In the genomic region with DNA sequence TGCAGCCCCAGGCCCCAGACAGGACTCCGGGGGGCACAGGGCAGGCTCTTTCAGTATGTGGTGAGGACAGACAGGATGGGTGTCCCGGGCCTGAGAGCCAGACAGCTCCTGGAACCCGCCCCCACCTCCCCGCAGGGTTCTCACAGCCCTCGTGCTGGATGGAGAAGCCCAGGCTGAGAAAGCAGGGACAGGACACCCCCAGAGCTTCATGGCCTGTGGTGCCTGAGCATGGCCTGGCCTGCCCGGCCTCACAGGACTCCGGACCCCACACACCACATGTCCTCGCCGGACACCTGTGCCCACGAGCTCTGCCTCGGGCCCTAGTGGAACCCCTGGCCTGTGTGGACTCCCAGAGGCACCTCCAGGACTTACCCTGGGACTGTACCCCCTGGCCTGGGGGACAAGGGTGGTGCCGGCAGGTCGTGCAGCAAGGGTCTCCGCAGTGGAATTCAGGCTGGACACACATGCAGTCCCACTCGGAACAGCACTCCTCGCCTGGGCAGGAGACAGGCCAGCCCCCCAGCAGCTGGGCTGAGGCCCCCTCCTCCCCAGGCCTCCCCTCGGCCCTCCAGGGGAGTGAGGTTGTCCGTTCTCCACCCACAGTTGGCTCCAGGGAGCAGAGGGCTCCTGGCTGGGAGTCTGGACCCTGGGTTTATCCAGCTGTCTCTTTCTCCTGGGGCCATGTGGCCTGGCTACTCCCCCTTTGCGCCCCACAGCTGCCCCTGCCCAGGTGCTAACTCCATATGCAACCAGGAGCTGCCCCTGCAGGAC, we compare ENCODE assay signal across 17 cellular contexts. TPM values are rescaled to one million over a fixed set of nuclear protein-coding genes. Genes with fewer than 3 reads are reported as not detected.
DNase-seq lines count a peak whose midpoint lies in the region; ATAC-seq, FAIRE-seq and TF ChIP-seq lines count a peak whose summit lies in the region.
"Had no signal": no experiment of that assay in that cellular context is flagged by ENCODE, and none has a peak within 500 bp of the region (broad histone marks: within the 10 kb centered on the region; RNA-seq: fewer than 3 reads in every experiment).

No MANE protein-coding gene starts in this region.

- no peak for TF ChIP-seq EP300 in H1 (IDR thresholded peaks at IDR 0.05; ENCODE audit: borderline replicate concordance in 1 of 2, low read depth in 2 of 2, low read length in 2 of 2)

- TF ChIP-seq RAD21 in H1 (IDR thresholded peaks at IDR 0.05 in 1 of 2, conservative IDR thresholded peaks at IDR 0.05 in 1 of 2; ENCODE audit: low read depth in 2 of 2, low read length in 2 of 2): no peak

- H3K9me3 Mint-ChIP-seq in activated naive CD4-positive, alpha-beta T cell treated with anti-CD3 and anti-CD28 coated beads for 36 hours: no peaks in the 10 kb centered on the region
- H3K9me3 Mint-ChIP-seq in activated CD4-positive, alpha-beta memory T cell treated with anti-CD3 and anti-CD28 coated beads, Interleukin-2, amount 10 ng/mL, durations not matched to agents 7 days and 5 days: no peaks in the 10 kb centered on the region
- no peaks in the 10 kb centered on the region for H3K9me3 Mint-ChIP-seq in stimulated activated memory B cell treated with anti-CD40 and anti-IgM and Interleukin-4, amounts not matched to agents 10 μg/mL and 1 μg/mL and 100 μg/mL, for 72 hours
- H3K9me3 Mint-ChIP-seq: brain had no signal

- no peak for FAIRE-seq in H1 (lab: Jason Lieb, UNC)
- FAIRE-seq: endometrium had no signal

- H3K27me3 ChIP-seq in H1 (replicated peaks in 1 of 4; ENCODE audit: control insufficient read depth in 3 of 4, extremely low read depth in 1 of 4, insufficient read depth in 3 of 4, low read length in 3 of 4): peaks cover 2 to 19% (median 17%) of the 10 kb centered on the region in 4 experiments

- H3K79me2 ChIP-seq in H1 (ENCODE audit: control insufficient read depth in 1 of 2, insufficient read depth in 2 of 2, low read length in 2 of 2): no peaks in the 10 kb centered on the region

- H2BK120ac ChIP-seq in H1 (replicated peaks; ENCODE audit: low read depth, low read length): no peak overlapping the region

- CTCF ChIA-PET in activated naive CD4-positive, alpha-beta T cell treated with anti-CD3 and anti-CD28 coated beads for 36 hours (lab: Charles Lee): interaction anchor here (0.7 to 1.3 kb wide), 5 partner anchors 11 to 141 kb away, joined by 3 to 8 read pairs (median 3); no protein-coding TSS in a partner anchor
- CTCF ChIA-PET in activated CD4-positive, alpha-beta memory T cell treated with anti-CD3 and anti-CD28 coated beads, Interleukin-2, amount 10 ng/mL, durations not matched to agents 7 days and 5 days (lab: Charles Lee): interaction anchor here (2.8 kb wide), 1 partner anchor 83 kb away, joined by 10 read pairs; no protein-coding TSS in a partner anchor
- CTCF ChIA-PET in H1 (lab: Charles Lee; ENCODE audit: partially characterized antibody): interaction anchor here (0.6 to 1.9 kb wide), 14 partner anchors 10 to 167 kb away, joined by 3 to 5 read pairs (median 3); no protein-coding TSS in a partner anchor

- H4K91ac ChIP-seq in H1 (replicated peaks; ENCODE audit: insufficient read length, low read length): no peak overlapping the region

- no peaks in the 10 kb centered on the region for H4K20me1 ChIP-seq in H1 (replicated peaks in 1 of 2; ENCODE audit: control insufficient read depth in 1 of 2, insufficient read depth in 2 of 2, low read length in 2 of 2)

- H3K27me3 Mint-ChIP-seq in activated naive CD4-positive, alpha-beta T cell treated with anti-CD3 and anti-CD28 coated beads for 36 hours (ENCODE audit: low read depth): no peaks in the 10 kb centered on the region
- H3K27me3 Mint-ChIP-seq in activated CD4-positive, alpha-beta memory T cell treated with anti-CD3 and anti-CD28 coated beads, Interleukin-2, amount 10 ng/mL, durations not matched to agents 7 days and 5 days: no peaks in the 10 kb centered on the region
- H3K27me3 Mint-ChIP-seq in stimulated activated memory B cell treated with anti-CD40 and anti-IgM and Interleukin-4, amounts not matched to agents 10 μg/mL and 1 μg/mL and 100 μg/mL, for 72 hours: peaks cover 8% of the 10 kb centered on the region

- no peak overlapping the region for H3K27ac ChIP-seq in H1 (ENCODE audit: low read depth, low read length)

- H2BK20ac ChIP-seq in H1 (ENCODE audit: low read length): no peak overlapping the region

- H3K4me2 ChIP-seq in H1 (ENCODE audit: insufficient read depth in 1 of 2, low read depth in 2 of 2, low read length in 2 of 2): peak overlapping the region in 1 of 2 experiments; percentile 67; a peak in 2 of 4 replicates

- no peak overlapping the region for H2BK5ac ChIP-seq in H1 (ENCODE audit: low read depth, low read length)

- no peak overlapping the region; the same call in 1 of the 2 replicates for H4K8ac ChIP-seq in H1 (ENCODE audit: extremely low read depth, insufficient read depth, low read length)

- POLR2A ChIA-PET in activated CD4-positive, alpha-beta memory T cell treated with anti-CD3 and anti-CD28 coated beads, Interleukin-2, amount 10 ng/mL, durations not matched to agents 7 days and 5 days (lab: Charles Lee): interaction anchor here (1.0 to 4.5 kb wide), 5 partner anchors 12 to 83 kb away, joined by 3 to 65 read pairs (median 4); no protein-coding TSS in a partner anchor
- POLR2A ChIA-PET in H1 (lab: Charles Lee; ENCODE audit: partially characterized antibody): interaction anchor here (0.8 kb wide), 1 partner anchor 37 kb away, joined by 3 read pairs; no protein-coding TSS in a partner anchor

- no peak overlapping the region for H4K5ac ChIP-seq in H1 (ENCODE audit: insufficient read length, low read depth, low read length)

- no peak overlapping the region for H2BK12ac ChIP-seq in H1 (ENCODE audit: low read depth, low read length)

- H3K56ac ChIP-seq in H1 (replicated peaks; ENCODE audit: insufficient read length, low read depth, low read length): no peak overlapping the region

- H3K18ac ChIP-seq in H1 (ENCODE audit: extremely low read depth, low read length): no peak overlapping the region

- intact Hi-C loops in activated naive CD4-positive, alpha-beta T cell treated with anti-CD3 and anti-CD28 coated beads for 36 hours (cut with micrococcal nuclease): no loop called here
- intact Hi-C loops in posterior vena cava (cut with DNase I): no loop called here

- H2AK5ac ChIP-seq in H1 (ENCODE audit: low read depth, low read length): peak overlapping the region; percentile 19; the same call in 1 of the 2 replicates

- DNase-seq in activated naive CD4-positive, alpha-beta T cell treated with anti-CD3 and anti-CD28 coated beads for 36 hours: no peak
- no peak for DNase-seq in activated naive CD4-positive, alpha-beta T cell treated with anti-CD3 and anti-CD28 coated beads, Interleukin-2, amount 50 U/mL, for 16 hours
- no peak for DNase-seq in activated CD4-positive, alpha-beta memory T cell treated with anti-CD3 and anti-CD28 coated beads, Interleukin-2, amount 10 ng/mL, durations not matched to agents 7 days and 5 days
- DNase-seq in H1 (ENCODE audit: low read depth in 1 of 2, low spot score in 2 of 2) (no peak), posterior vena cava (ENCODE audit: low spot score) (no peak), NCI-H2029 treated with DMSO at 0.1 percent for 48 hours (lab: John Stamatoyannopoulos, UW) (no peak), Ammon's horn (ENCODE audit: low spot score) (no peak)
- DNase-seq: NCI-H1048; occipital lobe; stimulated activated CD8-positive, alpha-beta memory T cell treated with anti-CD3 and anti-CD28 coated beads, Interleukin-4, amount 100 ng/mL, for 48 hours; SW 1271 had no signal

- no peak overlapping the region for H3K4me3 ChIP-seq in H1 (ENCODE audit: extremely low read depth in 1 of 4, insufficient read depth in 2 of 4, low read depth in 3 of 4, low read length in 4 of 4)
- H3K4me3 ChIP-seq: lung had no signal

- no peaks in the 10 kb centered on the region for H3K36me3 ChIP-seq in H1 (ENCODE audit: control insufficient read depth in 2 of 4, insufficient read depth in 4 of 4, low read length in 3 of 4)

- H2AFZ ChIP-seq in H1 (ENCODE audit: low read length): no peak overlapping the region

- no peak for TF ChIP-seq POLR2A in H1 (IDR thresholded peaks at IDR 0.05; ENCODE audit: control extremely low read depth in 1 of 2, low read depth in 2 of 2, low read length in 2 of 2)

- H3K4ac ChIP-seq in H1 (replicated peaks; ENCODE audit: insufficient read length, low read depth, low read length): no peak overlapping the region

- H3K4me3 Mint-ChIP-seq in activated naive CD4-positive, alpha-beta T cell treated with anti-CD3 and anti-CD28 coated beads for 36 hours: peak overlapping the region; percentile 70
- H3K4me3 Mint-ChIP-seq in activated CD4-positive, alpha-beta memory T cell treated with anti-CD3 and anti-CD28 coated beads, Interleukin-2, amount 10 ng/mL, durations not matched to agents 7 days and 5 days: peak overlapping the region; percentile 70
- H3K4me3 Mint-ChIP-seq in stimulated activated memory B cell treated with anti-CD40 and anti-IgM and Interleukin-4, amounts not matched to agents 10 μg/mL and 1 μg/mL and 100 μg/mL, for 72 hours: peak overlapping the region; percentile 84
- H3K4me3 Mint-ChIP-seq: brain had no signal

- H3K36me3 Mint-ChIP-seq in activated naive CD4-positive, alpha-beta T cell treated with anti-CD3 and anti-CD28 coated beads for 36 hours (ENCODE audit: low read depth): no peaks in the 10 kb centered on the region
- H3K36me3 Mint-ChIP-seq in activated CD4-positive, alpha-beta memory T cell treated with anti-CD3 and anti-CD28 coated beads, Interleukin-2, amount 10 ng/mL, durations not matched to agents 7 days and 5 days (ENCODE audit: low read depth): peaks cover 9% of the 10 kb centered on the region
- H3K36me3 Mint-ChIP-seq in stimulated activated memory B cell treated with anti-CD40 and anti-IgM and Interleukin-4, amounts not matched to agents 10 μg/mL and 1 μg/mL and 100 μg/mL, for 72 hours: no peaks in the 10 kb centered on the region
- H3K36me3 Mint-ChIP-seq: brain had no signal

- H3K4me1 Mint-ChIP-seq in activated naive CD4-positive, alpha-beta T cell treated with anti-CD3 and anti-CD28 coated beads for 36 hours (ENCODE audit: low read depth): peaks cover 32% of the 10 kb centered on the region
- H3K4me1 Mint-ChIP-seq in activated CD4-positive, alpha-beta memory T cell treated with anti-CD3 and anti-CD28 coated beads, Interleukin-2, amount 10 ng/mL, durations not matched to agents 7 days and 5 days: peaks cover 37% of the 10 kb centered on the region
- peaks cover 61% of the 10 kb centered on the region for H3K4me1 Mint-ChIP-seq in stimulated activated memory B cell treated with anti-CD40 and anti-IgM and Interleukin-4, amounts not matched to agents 10 μg/mL and 1 μg/mL and 100 μg/mL, for 72 hours

- peaks cover 0 to 16% (median 6%) of the 10 kb centered on the region in 4 experiments; a peak in 6 of 7 replicates for H3K4me1 ChIP-seq in H1 (replicated peaks in 1 of 4; ENCODE audit: control insufficient read depth in 3 of 4, insufficient read depth in 4 of 4, low read length in 3 of 4)

- no peak for ATAC-seq in stimulated activated memory B cell treated with anti-CD40 and anti-IgM and Interleukin-4, amounts not matched to agents 10 μg/mL and 1 μg/mL and 100 μg/mL, for 72 hours

- 88% methylated on average over 17 of the region's 19 CpGs; no CpG with 5 or more reads in 1 of the 2 experiments for WGBS in H1 (ENCODE audit: extremely low coverage in 1 of 2, insufficient coverage in 1 of 2, insufficient read length in 1 of 2, insufficient replicate concordance in 2 of 2, low coverage in 1 of 2, low lambda C conversion rate in 2 of 2, missing lambda C conversion rate in 1 of 2), 2 experiments

- H3K27ac Mint-ChIP-seq in activated naive CD4-positive, alpha-beta T cell treated with anti-CD3 and anti-CD28 coated beads for 36 hours: no peak overlapping the region
- peak overlapping the region; percentile 56 for H3K27ac Mint-ChIP-seq in activated CD4-positive, alpha-beta memory T cell treated with anti-CD3 and anti-CD28 coated beads, Interleukin-2, amount 10 ng/mL, durations not matched to agents 7 days and 5 days
- H3K27ac Mint-ChIP-seq in stimulated activated memory B cell treated with anti-CD40 and anti-IgM and Interleukin-4, amounts not matched to agents 10 μg/mL and 1 μg/mL and 100 μg/mL, for 72 hours: peak overlapping the region; percentile 82
- H3K27ac Mint-ChIP-seq: brain had no signal

- H3K23me2 ChIP-seq in H1 (ENCODE audit: low read depth, low read length): peaks cover 8% of the 10 kb centered on the region; the same call in 1 of the 2 replicates

- no peak overlapping the region for H3K23ac ChIP-seq in H1 (ENCODE audit: insufficient read length)

- H2BK15ac ChIP-seq in H1 (ENCODE audit: low read length): no peak overlapping the region

- no peaks in the 10 kb centered on the region for H3K79me1 ChIP-seq in H1 (ENCODE audit: low read depth, low read length)

- H3K9ac ChIP-seq in H1 (replicated peaks in 1 of 4; ENCODE audit: extremely low read depth in 1 of 4, low read depth in 3 of 4, low read length in 3 of 4): no peak overlapping the region

- no peak overlapping the region for H3K14ac ChIP-seq in H1 (ENCODE audit: insufficient read length)

- no peaks in the 10 kb centered on the region for H3K9me3 ChIP-seq in H1 (ENCODE audit: insufficient read depth in 2 of 2, low read depth in 1 of 2, low read length in 1 of 2)

- TF ChIP-seq CTCF in H1 (IDR thresholded peaks at IDR 0.05; ENCODE audit: control extremely low read depth in 1 of 3, insufficient read depth in 1 of 3, low read depth in 1 of 3, low read length in 3 of 3): no peak

RNA-seq across cellular contexts. Expression of a gene that starts 1.2 kb away (rescaled TPM):
- total RNA-seq in activated naive CD4-positive, alpha-beta T cell treated with anti-CD3 and anti-CD28 coated beads for 36 hours: 10 to 100 TPM; 30.7 to 31.0 TPM
- 100 to 1,000 TPM; 115 to 116 TPM for total RNA-seq in activated CD4-positive, alpha-beta memory T cell treated with anti-CD3 and anti-CD28 coated beads, Interleukin-2, amount 10 ng/mL, durations not matched to agents 7 days and 5 days
- total RNA-seq in H1 (2021; fragmentation: NEBNext Ultra II Directional; extraction: Animal tissue kit (Norgen Biotek cat#: 25700)): 0.92 and 1.5 TPM in 2 replicates
- 2.5 and 2.7 TPM in 2 replicates for polyA plus RNA-seq in H1 (2011; rRNA removed)
- 2.9 TPM for polyA plus RNA-seq in H1 (2011; cell fraction: cytosol; rRNA removed)
- 4.8 TPM for polyA plus RNA-seq in H1 (2011; cell fraction: nucleus; rRNA removed)
- polyA plus RNA-seq in H1 (2012, experiment 1 of 2): 0.51 to 2.0 TPM (median 1.5 TPM) in 4 replicates
- polyA plus RNA-seq in H1 (2012, experiment 2 of 2): 1.4 TPM
- polyA plus RNA-seq in H1 (2013, experiment 1 of 2): 1.4 TPM
- polyA plus RNA-seq in H1 (2013, experiment 2 of 2): 1.5 TPM
- not detected in 2 replicates for polyA minus RNA-seq in H1 (2011; rRNA and poly(A)+ RNA removed)
- polyA minus RNA-seq in H1 (2011; cell fraction: cytosol; rRNA and poly(A)+ RNA removed): not detected
- polyA minus RNA-seq in H1 (2011; cell fraction: nucleus; rRNA and poly(A)+ RNA removed): not detected
- total RNA-seq in posterior vena cava: under 1 TPM; 0.33 to 0.93 TPM
- total RNA-seq: HT1080, occipital lobe had no signal

RNA-seq across cellular contexts. Expression of a gene that starts 8.8 kb away (rescaled TPM):
- total RNA-seq in activated naive CD4-positive, alpha-beta T cell treated with anti-CD3 and anti-CD28 coated beads for 36 hours: 100 to 1,000 TPM; 107 to 110 TPM
- 100 to 1,000 TPM; 237 to 243 TPM for total RNA-seq in activated CD4-positive, alpha-beta memory T cell treated with anti-CD3 and anti-CD28 coated beads, Interleukin-2, amount 10 ng/mL, durations not matched to agents 7 days and 5 days
- total RNA-seq in H1 (2021; fragmentation: NEBNext Ultra II Directional; extraction: Animal tissue kit (Norgen Biotek cat#: 25700)): not detected in 2 replicates
- 0.06 TPM in 1 of 2 replicates, not detected in the other for polyA plus RNA-seq in H1 (2011; rRNA removed)
- polyA plus RNA-seq in H1 (2011; cell fraction: cytosol; rRNA removed): 0.14 TPM
- polyA plus RNA-seq in H1 (2011; cell fraction: nucleus; rRNA removed): 0.19 TPM
- polyA plus RNA-seq in H1 (2012, experiment 1 of 2): not detected in 4 replicates
- polyA plus RNA-seq in H1 (2012, experiment 2 of 2): not detected
- polyA plus RNA-seq in H1 (2013, experiment 1 of 2): not detected
- 0.07 TPM for polyA plus RNA-seq in H1 (2013, experiment 2 of 2)
- not detected in 2 replicates for polyA minus RNA-seq in H1 (2011; rRNA and poly(A)+ RNA removed)
- not detected for polyA minus RNA-seq in H1 (2011; cell fraction: cytosol; rRNA and poly(A)+ RNA removed)
- not detected for polyA minus RNA-seq in H1 (2011; cell fraction: nucleus; rRNA and poly(A)+ RNA removed)
- total RNA-seq in posterior vena cava: 1 to 10 TPM; 2.0 to 2.8 TPM
- total RNA-seq: occipital lobe had no signal

RNA-seq across cellular contexts. Expression of a gene that starts 26.6 kb away (rescaled TPM):
- total RNA-seq in activated naive CD4-positive, alpha-beta T cell treated with anti-CD3 and anti-CD28 coated beads for 36 hours: 10 to 100 TPM; 74.7 to 79.5 TPM
- 100 to 1,000 TPM; 181 TPM for total RNA-seq in activated CD4-positive, alpha-beta memory T cell treated with anti-CD3 and anti-CD28 coated beads, Interleukin-2, amount 10 ng/mL, durations not matched to agents 7 days and 5 days
- 72.2 and 75.6 TPM in 2 replicates for total RNA-seq in H1 (2021; fragmentation: NEBNext Ultra II Directional; extraction: Animal tissue kit (Norgen Biotek cat#: 25700))
- polyA plus RNA-seq in H1 (2011; rRNA removed): 45.5 and 69.8 TPM in 2 replicates
- polyA plus RNA-seq in H1 (2011; cell fraction: cytosol; rRNA removed): 62.5 TPM
- polyA plus RNA-seq in H1 (2011; cell fraction: nucleus; rRNA removed): 89.3 TPM
- polyA plus RNA-seq in H1 (2012, experiment 1 of 2): 63.1 to 79.8 TPM (median 77.9 TPM) in 4 replicates
- 55.0 TPM for polyA plus RNA-seq in H1 (2012, experiment 2 of 2)
- polyA plus RNA-seq in H1 (2013, experiment 1 of 2): 110 TPM
- 117 TPM for polyA plus RNA-seq in H1 (2013, experiment 2 of 2)
- polyA minus RNA-seq in H1 (2011; rRNA and poly(A)+ RNA removed): 13.2 and 16.8 TPM in 2 replicates
- polyA minus RNA-seq in H1 (2011; cell fraction: cytosol; rRNA and poly(A)+ RNA removed): 32.2 TPM
- 39.2 TPM for polyA minus RNA-seq in H1 (2011; cell fraction: nucleus; rRNA and poly(A)+ RNA removed)
- 100 to 1,000 TPM; 121 to 151 TPM for total RNA-seq in posterior vena cava

RNA-seq across cellular contexts. Expression of a gene that starts 26.9 kb away (rescaled TPM):
- 1 to 10 TPM; 8.7 to 9.9 TPM for total RNA-seq in activated naive CD4-positive, alpha-beta T cell treated with anti-CD3 and anti-CD28 coated beads for 36 hours
- 10 to 100 TPM; 13.3 to 14.4 TPM for total RNA-seq in activated CD4-positive, alpha-beta memory T cell treated with anti-CD3 and anti-CD28 coated beads, Interleukin-2, amount 10 ng/mL, durations not matched to agents 7 days and 5 days
- total RNA-seq in H1 (2021; fragmentation: NEBNext Ultra II Directional; extraction: Animal tissue kit (Norgen Biotek cat#: 25700)): 18.2 and 18.4 TPM in 2 replicates
- polyA plus RNA-seq in H1 (2011; rRNA removed): 20.4 and 23.1 TPM in 2 replicates
- polyA plus RNA-seq in H1 (2011; cell fraction: cytosol; rRNA removed): 15.3 TPM
- 17.2 TPM for polyA plus RNA-seq in H1 (2011; cell fraction: nucleus; rRNA removed)
- 10.3 to 13.2 TPM (median 12.4 TPM) in 4 replicates for polyA plus RNA-seq in H1 (2012, experiment 1 of 2)
- polyA plus RNA-seq in H1 (2012, experiment 2 of 2): 14.7 TPM
- polyA plus RNA-seq in H1 (2013, experiment 1 of 2): 14.0 TPM
- polyA plus RNA-seq in H1 (2013, experiment 2 of 2): 13.4 TPM
- polyA minus RNA-seq in H1 (2011; rRNA and poly(A)+ RNA removed): 3.6 and 5.1 TPM in 2 replicates
- polyA minus RNA-seq in H1 (2011; cell fraction: cytosol; rRNA and poly(A)+ RNA removed): 11.4 TPM
- polyA minus RNA-seq in H1 (2011; cell fraction: nucleus; rRNA and poly(A)+ RNA removed): 18.1 TPM
- 10 to 100 TPM in 1 of 2 donors, 1 to 10 TPM in 1; 9.9 to 10.3 TPM for total RNA-seq in posterior vena cava

RNA-seq across cellular contexts. Expression of a gene that starts 31.5 kb away (rescaled TPM):
- total RNA-seq in activated naive CD4-positive, alpha-beta T cell treated with anti-CD3 and anti-CD28 coated beads for 36 hours: not detected
- not detected for total RNA-seq in activated CD4-positive, alpha-beta memory T cell treated with anti-CD3 and anti-CD28 coated beads, Interleukin-2, amount 10 ng/mL, durations not matched to agents 7 days and 5 days
- total RNA-seq in H1 (2021; fragmentation: NEBNext Ultra II Directional; extraction: Animal tissue kit (Norgen Biotek cat#: 25700)): 1.6 and 1.7 TPM in 2 replicates
- 1.1 and 2.0 TPM in 2 replicates for polyA plus RNA-seq in H1 (2011; rRNA removed)
- 1.0 TPM for polyA plus RNA-seq in H1 (2011; cell fraction: cytosol; rRNA removed)
- polyA plus RNA-seq in H1 (2011; cell fraction: nucleus; rRNA removed): 3.8 TPM
- polyA plus RNA-seq in H1 (2012, experiment 1 of 2): 0.94 to 4.7 TPM (median 1.1 TPM) in 4 replicates
- polyA plus RNA-seq in H1 (2012, experiment 2 of 2): 0.24 TPM
- polyA plus RNA-seq in H1 (2013, experiment 1 of 2): 0.73 TPM
- 0.55 TPM for polyA plus RNA-seq in H1 (2013, experiment 2 of 2)
- 0.51 and 1.3 TPM in 2 replicates for polyA minus RNA-seq in H1 (2011; rRNA and poly(A)+ RNA removed)
- polyA minus RNA-seq in H1 (2011; cell fraction: cytosol; rRNA and poly(A)+ RNA removed): not detected
- polyA minus RNA-seq in H1 (2011; cell fraction: nucleus; rRNA and poly(A)+ RNA removed): 1.5 TPM
- under 1 TPM in 1 of 2 donors, not detected in 1; 0.19 TPM for total RNA-seq in posterior vena cava
- total RNA-seq: HT1080, occipital lobe had no signal
- polyA plus RNA-seq: AG04450 had no signal

Comparison
In these comparisons a context has a peak if more than half of its experiments do, and no peak if none do; other contexts are left out.
1. RNA of a gene that starts 1.2 kb away (total RNA-seq): 115 to 116 TPM in activated CD4-positive, alpha-beta memory T cell treated with anti-CD3 and anti-CD28 coated beads, Interleukin-2, amount 10 ng/mL, durations not matched to agents 7 days and 5 days and 30.7 to 31.0 TPM in activated naive CD4-positive, alpha-beta T cell treated with anti-CD3 and anti-CD28 coated beads for 36 hours; 0.92 to 1.5 TPM in H1 and 0.33 to 0.93 TPM in posterior vena cava; every median in the first group is over 10 times any median in the second.
2. RNA of a gene that starts 8.8 kb away (total RNA-seq): 237 to 243 TPM in activated CD4-positive, alpha-beta memory T cell treated with anti-CD3 and anti-CD28 coated beads, Interleukin-2, amount 10 ng/mL, durations not matched to agents 7 days and 5 days and 107 to 110 TPM in activated naive CD4-positive, alpha-beta T cell treated with anti-CD3 and anti-CD28 coated beads for 36 hours; 2.0 to 2.8 TPM in posterior vena cava and not detected in H1; every median in the first group is over 10 times any median in the second.
3. Peak in every context shown above with its lines, with median percentiles within 50 percentile points of each other: H3K4me3 Mint-ChIP-seq.